In the genomic region with DNA sequence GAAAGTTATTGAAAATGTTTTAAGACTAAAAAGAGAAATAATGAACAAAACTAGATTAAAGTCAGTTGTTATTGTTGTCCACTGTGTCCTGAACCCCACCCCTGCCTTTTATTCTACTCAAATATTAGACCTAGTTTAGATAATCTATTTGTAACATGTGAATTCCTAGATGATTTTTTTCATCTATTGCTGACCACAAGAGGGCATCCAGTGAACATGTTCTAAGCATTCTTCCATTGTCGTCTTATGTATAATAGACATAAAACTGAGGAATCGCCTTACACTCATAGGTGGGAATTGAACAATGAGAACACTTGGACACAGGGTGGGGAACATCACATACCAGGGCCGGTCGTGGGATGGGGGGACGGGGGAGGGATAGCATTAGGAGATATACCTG, we compare ENCODE assay signal across 9 cellular contexts. TPM values are rescaled to one million over a fixed set of nuclear protein-coding genes. Genes with fewer than 3 reads are reported as not detected.
A peak's percentile ranks its signal among the peaks of the same experiment; 100 is the strongest.
DNase-seq lines count a peak whose midpoint lies in the region; ATAC-seq and TF ChIP-seq lines count a peak whose summit lies in the region.
"Had no signal": no experiment of that assay in that cellular context is flagged by ENCODE, and none has a peak within 500 bp of the region (broad histone marks: within the 10 kb centered on the region; RNA-seq: fewer than 3 reads in every experiment).

No MANE protein-coding gene starts in this region.

- no peak for TF ChIP-seq EP300 in SK-N-SH (IDR thresholded peaks at IDR 0.05; ENCODE audit: borderline replicate concordance in 1 of 2, low read depth in 1 of 2, low read length in 1 of 2)

- 81% methylated on average over 5 of the region's 5 CpGs for WGBS in SK-N-SH (ENCODE audit: low lambda C conversion rate)

- H3K9ac ChIP-seq in SK-N-SH: no peak overlapping the region

- H2AFZ ChIP-seq in SK-N-SH (ENCODE audit: low read depth): no peak overlapping the region

- ATAC-seq in HG03159 (IDR thresholded peaks at IDR 0.05; ENCODE audit: unreplicated experiment) (no peak), GM19455 (IDR thresholded peaks at IDR 0.05; ENCODE audit: unreplicated experiment) (no peak)

- H3K79me2 ChIP-seq in SK-N-SH (ENCODE audit: insufficient read depth): no peaks in the 10 kb centered on the region

- H3K27me3 ChIP-seq in HAP-1 (ENCODE audit: low read depth): no peaks in the 10 kb centered on the region
- no peaks in the 10 kb centered on the region for H3K27me3 ChIP-seq in SK-N-SH (ENCODE audit: insufficient read depth)
- H3K27me3 ChIP-seq: Peyer's patch had no signal

- POLR2A ChIA-PET in SK-N-SH (lab: Yijun Ruan, JAX): no interaction called here

- H3K4me1 ChIP-seq in HAP-1 (no peaks in the 10 kb centered on the region), SK-N-SH (ENCODE audit: control insufficient read depth in 1 of 2, insufficient read depth in 2 of 2, low read depth in 1 of 2, low read length in 1 of 2) (no peaks in the 10 kb centered on the region)
- H3K4me1 ChIP-seq: Peyer's patch had no signal

- H3K9me2 ChIP-seq in SK-N-SH: no peaks in the 10 kb centered on the region

- H3K27ac ChIP-seq in SK-N-SH (ENCODE audit: low read depth in 2 of 2, low read length in 1 of 2): no peak overlapping the region
- H3K27ac ChIP-seq: Peyer's patch had no signal

- in situ Hi-C loops in HAP-1 (cut with MboI; ENCODE audit: low sequenced_read_pairs): no loop called here

- H3K36me3 ChIP-seq in HAP-1 (replicated peaks) (peaks cover 28% of the 10 kb centered on the region), SK-N-SH (replicated peaks in 1 of 2; ENCODE audit: control insufficient read depth in 1 of 2, insufficient read depth in 2 of 2, low read length in 1 of 2) (peaks cover 44 to 48% of the 10 kb centered on the region in 2 experiments)
- H3K36me3 ChIP-seq: Peyer's patch had no signal

- H4K20me1 ChIP-seq in SK-N-SH (ENCODE audit: insufficient read depth): no peaks in the 10 kb centered on the region

- peaks cover 5% of the 10 kb centered on the region for H3F3A ChIP-seq in SK-N-SH (replicated peaks; ENCODE audit: insufficient read depth)

- H3K4me2 ChIP-seq in SK-N-SH: no peak overlapping the region

- DNase-seq in AG08395 (ENCODE audit: low spot score): peak; percentile 44
- DNase-seq in HAP-1 (ENCODE audit: low spot score in 2 of 2): peak; percentile 14 to 55
- DNase-seq in SK-N-SH: peak; percentile 5
- DNase-seq in inferior parietal cortex (ENCODE audit: extremely low spot score): peak; percentile 29
- no peak for DNase-seq in HK-2 (ENCODE audit: unreplicated experiment)
- DNase-seq in GM20000 (ENCODE audit: low spot score): no peak
- DNase-seq: Peyer's patch had no signal

- H3K4me3 ChIP-seq in HAP-1: no peak overlapping the region
- no peak overlapping the region for H3K4me3 ChIP-seq in SK-N-SH (ENCODE audit: low read depth in 2 of 2, low read length in 1 of 2)
- H3K4me3 ChIP-seq: Peyer's patch had no signal

- TF ChIP-seq RAD21 in SK-N-SH (IDR thresholded peaks at IDR 0.05; ENCODE audit: low read length): peak; percentile 62

- CTCF ChIA-PET in SK-N-SH (lab: Yijun Ruan, JAX): interaction anchor here (0.7 to 1.7 kb wide), 4 partner anchors 14 to 476 kb away, joined by 3 to 10 read pairs (median 3); no protein-coding TSS in a partner anchor

- peak; percentile 70 for TF ChIP-seq CTCF in SK-N-SH (IDR thresholded peaks at IDR 0.05)
- no peak for TF ChIP-seq CTCF in GM20000 (IDR thresholded peaks at IDR 0.05; ENCODE audit: extremely low read depth, missing control alignments)

- H3K9me3 ChIP-seq in HAP-1 (no peaks in the 10 kb centered on the region), SK-N-SH (no peaks in the 10 kb centered on the region)
- H3K9me3 ChIP-seq: Peyer's patch had no signal

TF ChIP-seq in SK-N-SH, 30 proteins besides CTCF, POLR2A, EP300 and RAD21:
- TF ChIP-seq, protein P1, sequence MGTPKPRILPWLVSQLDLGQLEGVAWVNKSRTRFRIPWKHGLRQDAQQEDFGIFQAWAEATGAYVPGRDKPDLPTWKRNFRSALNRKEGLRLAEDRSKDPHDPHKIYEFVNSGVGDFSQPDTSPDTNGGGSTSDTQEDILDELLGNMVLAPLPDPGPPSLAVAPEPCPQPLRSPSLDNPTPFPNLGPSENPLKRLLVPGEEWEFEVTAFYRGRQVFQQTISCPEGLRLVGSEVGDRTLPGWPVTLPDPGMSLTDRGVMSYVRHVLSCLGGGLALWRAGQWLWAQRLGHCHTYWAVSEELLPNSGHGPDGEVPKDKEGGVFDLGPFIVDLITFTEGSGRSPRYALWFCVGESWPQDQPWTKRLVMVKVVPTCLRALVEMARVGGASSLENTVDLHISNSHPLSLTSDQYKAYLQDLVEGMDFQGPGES (IDR thresholded peaks at IDR 0.05; ENCODE audit: low read depth, low read length): no peak
- 0 out of 2 replicates have a peak, but pooled peaks have one; percentile 27 for TF ChIP-seq SMC3 (IDR thresholded peaks at IDR 0.05; ENCODE audit: low read depth, low read length)
- TF ChIP-seq POLR2AphosphoS5 (IDR thresholded peaks at IDR 0.05; ENCODE audit: low read depth, low read length): no peak

RNA-seq across cellular contexts. Expression of a gene that starts 36.4 kb away (rescaled TPM):
- polyA plus RNA-seq in SK-N-SH (2012; rRNA removed): 33.2 and 42.3 TPM in 2 replicates
- 68.6 and 97.4 TPM in 2 replicates for polyA plus RNA-seq in SK-N-SH (2012; cell fraction: cytosol; rRNA removed)
- polyA plus RNA-seq in SK-N-SH (2012; cell fraction: nucleus; rRNA removed): 10.2 and 20.3 TPM in 2 replicates

RNA-seq across cellular contexts. Expression of a gene that starts 50.5 kb away (rescaled TPM):
- polyA plus RNA-seq in SK-N-SH (2012; rRNA removed): 5.5 and 7.5 TPM in 2 replicates
- 10.9 and 12.3 TPM in 2 replicates for polyA plus RNA-seq in SK-N-SH (2012; cell fraction: cytosol; rRNA removed)
- 2.7 and 8.1 TPM in 2 replicates for polyA plus RNA-seq in SK-N-SH (2012; cell fraction: nucleus; rRNA removed)

Comparison
In these comparisons a context has a peak if more than half of its experiments do, and no peak if none do; other contexts are left out.
1. DNase-seq: peak in AG08395 (single experiment), HAP-1 (2 of 2), SK-N-SH (single experiment) and inferior parietal cortex (single experiment); none in HK-2 (single experiment) and GM20000 (single experiment).